ENCODE assay signal across 18 cellular contexts in genomic region chr17:17070931-17071330, GRCh38. TPM values are rescaled to one million over a fixed set of nuclear protein-coding genes. Genes with fewer than 3 reads are reported as not detected.
DNase-seq lines count a peak whose midpoint lies in the region; ATAC-seq, FAIRE-seq and TF ChIP-seq lines count a peak whose summit lies in the region.
"Had no signal": no experiment of that assay in that cellular context is flagged by ENCODE, and none has a peak within 500 bp of the region (broad histone marks: within the 10 kb centered on the region; RNA-seq: fewer than 3 reads in every experiment).

No MANE protein-coding gene starts in this region.

- TF ChIP-seq CTCF in Calu3 (IDR thresholded peaks at IDR 0.05; ENCODE audit: unreplicated experiment) (no peak), PC-3 (conservative IDR thresholded peaks at IDR 0.05; ENCODE audit: low read depth, low read length) (no peak), hepatocyte (IDR thresholded peaks at IDR 0.05; ENCODE audit: poor library complexity) (no peak)

- CTCF ChIA-PET in Calu3 (lab: Charles Lee) (no interaction called here), PC-3 (lab: Charles Lee) (no interaction called here)

- FAIRE-seq in small intestine (lab: Jason Lieb, UNC) = no peak
- FAIRE-seq: endometrium, K562, keratinocyte had no signal

- POLR2A ChIA-PET in PC-3 (lab: Charles Lee; ENCODE audit: unreplicated experiment) = no interaction called here

- H3K27ac ChIP-seq in PC-3 (ENCODE audit: low read length) (peak overlapping the region; percentile 1; the same call in 1 of the 2 replicates), hepatocyte (peak overlapping the region; percentile 60), small intestine (ENCODE audit: low read depth in 1 of 2, low read length in 1 of 2) (peak overlapping the region; percentile 21 to 77)
- H3K27ac ChIP-seq: suprapubic skin had no signal

- H3K36me3 ChIP-seq in PC-3 (ENCODE audit: low read depth, low read length) (peaks cover 81% of the 10 kb centered on the region), hepatocyte (replicated peaks; ENCODE audit: insufficient read depth, low read depth) (no peaks in the 10 kb centered on the region), small intestine (ENCODE audit: control insufficient read depth in 2 of 2, insufficient read depth in 2 of 2, low read length in 2 of 2) (no peaks in the 10 kb centered on the region)

- H3K36me3 Mint-ChIP-seq in Calu3 (ENCODE audit: insufficient read depth, unreplicated experiment) = peaks cover 64% of the 10 kb centered on the region

- no peak overlapping the region for H3K4me3 Mint-ChIP-seq in Calu3 (ENCODE audit: low read depth, unreplicated experiment)

- ATAC-seq in PC-3 = no peak
- ATAC-seq: K562, psoas muscle had no signal

- H3K27me3 ChIP-seq in PC-3 (ENCODE audit: low read length) (no peaks in the 10 kb centered on the region), hepatocyte (no peaks in the 10 kb centered on the region), small intestine (ENCODE audit: control insufficient read depth in 2 of 2, insufficient read depth in 2 of 2, low read length in 2 of 2) (no peaks in the 10 kb centered on the region)
- H3K27me3 ChIP-seq: suprapubic skin had no signal

- BruUV-seq in Calu3 (replicated peaks; lab: Mats Ljungman, UMichigan) (no TSS peak), PC-3 (replicated peaks; lab: Mats Ljungman, UMichigan) (no TSS peak)

- intact Hi-C loops in Calu3 (cut with micrococcal nuclease; ENCODE audit: unreplicated experiment) (no loop called here), PC-3 (cut with micrococcal nuclease) (no loop called here)

- no peaks in the 10 kb centered on the region for H3K27me3 Mint-ChIP-seq in Calu3 (ENCODE audit: unreplicated experiment)

- no peak overlapping the region for H3K9ac ChIP-seq in PC-3 (ENCODE audit: low read length)

- WGBS in hepatocyte (ENCODE audit: low lambda C conversion rate, missing lambda C conversion rate) = 77% methylated on average over 5 of the region's 5 CpGs
- WGBS in small intestine, 3 donors = 50 to 69% (median 61%) methylated on average over 5 of the region's 5 CpGs

- H3K4me2 ChIP-seq in PC-3 (ENCODE audit: low read length) (no peak overlapping the region), hepatocyte (peak overlapping the region; percentile 47)

- H3K79me2 ChIP-seq in PC-3 (ENCODE audit: low read length) (peaks cover 100% of the 10 kb centered on the region), hepatocyte (peaks cover 100% of the 10 kb centered on the region)

- DNase-seq in Calu3 = no peak
- DNase-seq in PC-3 = no peak
- DNase-seq in hepatocyte (ENCODE audit: low spot score) = no peak
- DNase-seq in small intestine = peak; percentile 88
- DNase-seq in activated CD8-positive, alpha-beta memory T cell treated with anti-CD3 and anti-CD28 coated beads for 24 hours = no peak
- no peak for DNase-seq in GM19240 (ENCODE audit: insufficient read length, low spot score)
- DNase-seq in cerebellar cortex (ENCODE audit: low spot score) = no peak
- DNase-seq: activated CD4-positive, alpha-beta T cell treated with anti-CD3 and anti-CD28 coated beads for 1 hour; mesendoderm; NCI-H2029 treated with DMSO at 0.1 percent for 48 hours; NK-92 treated with Interleukin-12 subunit alpha and Interleukin-12 subunit beta, amount 100 ng/mL, for 24 hours; psoas muscle; RPMI8226 had no signal

- H3K27ac Mint-ChIP-seq in Calu3 (ENCODE audit: unreplicated experiment) = peak overlapping the region; percentile 54
- H3K27ac Mint-ChIP-seq: activated T-helper 2 cell treated with anti-CD3 and anti-CD28 coated beads, Interferon-gamma antibody, Interleukin-2, Interleukin-4, amounts not matched to agents 10 μg/mL and 5 μg/mL and 100 μg/mL, durations not matched to agents 14 hours and 24 hours and 36 hours had no signal

- peaks cover 65% of the 10 kb centered on the region for H3K4me1 ChIP-seq in PC-3 (ENCODE audit: insufficient read depth, low read length)
- peaks cover 26% of the 10 kb centered on the region for H3K4me1 ChIP-seq in hepatocyte (ENCODE audit: insufficient read depth)
- H3K4me1 ChIP-seq in small intestine (ENCODE audit: control insufficient read depth in 2 of 2, insufficient read depth in 1 of 2, low read depth in 1 of 2, low read length in 1 of 2) = peaks cover 16 to 19% of the 10 kb centered on the region in 2 donors

- no peaks in the 10 kb centered on the region for H3K9me3 Mint-ChIP-seq in Calu3 (ENCODE audit: low read depth, unreplicated experiment)
- H3K9me3 Mint-ChIP-seq: activated T-helper 2 cell treated with anti-CD3 and anti-CD28 coated beads, Interferon-gamma antibody, Interleukin-2, Interleukin-4, amounts not matched to agents 10 μg/mL and 5 μg/mL and 100 μg/mL, durations not matched to agents 14 hours and 24 hours and 36 hours had no signal

- H3K4me1 Mint-ChIP-seq in Calu3 (ENCODE audit: low read depth, unreplicated experiment) = peaks cover 73% of the 10 kb centered on the region

- no peak overlapping the region for H3K4me3 ChIP-seq in PC-3 (ENCODE audit: low read length)
- no peak overlapping the region for H3K4me3 ChIP-seq in hepatocyte
- no peak overlapping the region for H3K4me3 ChIP-seq in small intestine (ENCODE audit: low read depth in 1 of 2, low read length in 2 of 2)
- H3K4me3 ChIP-seq: K562, psoas muscle, suprapubic skin had no signal

- H4K20me1 ChIP-seq in PC-3 (ENCODE audit: low read length) (peaks cover 89% of the 10 kb centered on the region), hepatocyte (ENCODE audit: insufficient read depth, poor library complexity, severe bottlenecking) (peaks cover 43% of the 10 kb centered on the region)

- H3K9me3 ChIP-seq in PC-3 (ENCODE audit: low read length) = no peaks in the 10 kb centered on the region
- H3K9me3 ChIP-seq in hepatocyte (ENCODE audit: low read depth) = no peaks in the 10 kb centered on the region
- no peaks in the 10 kb centered on the region for H3K9me3 ChIP-seq in small intestine (ENCODE audit: control insufficient read depth, low read depth)
- H3K9me3 ChIP-seq: psoas muscle, suprapubic skin had no signal

- H2AFZ ChIP-seq in PC-3 (ENCODE audit: low read length) (no peak overlapping the region), hepatocyte (no peak overlapping the region)

- H3K9me2 ChIP-seq in PC-3 (replicated peaks; ENCODE audit: low read length) = no peaks in the 10 kb centered on the region
- H3K9me2 ChIP-seq in hepatocyte (replicated peaks; ENCODE audit: insufficient read depth) = no peaks in the 10 kb centered on the region

- peaks cover 14% of the 10 kb centered on the region for H3F3A ChIP-seq in PC-3 (ENCODE audit: low read length, unreplicated experiment)

RNA-seq across cellular contexts. Expression of gene MPRIP, which starts 28.7 kb away (rescaled TPM):
- total RNA-seq in Calu3 (2022) = 338 and 423 TPM in 2 replicates
- 1,274 and 1,459 TPM in 2 replicates for total RNA-seq in PC-3 (2014; rRNA removed)
- 80.1 and 202 TPM in 2 replicates for total RNA-seq in hepatocyte
- polyA plus RNA-seq in hepatocyte = 91.7 and 123 TPM in 2 replicates
- polyA plus RNA-seq in small intestine = 100 to 1,000 TPM in 2 of 3 donors, 10 to 100 TPM in 1; 98.9 to 233 (median 219) TPM

Comparison
In these comparisons a context has a peak if more than half of its experiments do, and no peak if none do; other contexts are left out.
1. H3K27ac ChIP-seq: peak in every context shown above with its lines; median percentile 60 in hepatocyte; 49 in small intestine; 1 in PC-3.